Comparison of ENCODE assay signal across 13 cellular contexts in the genomic region with DNA sequence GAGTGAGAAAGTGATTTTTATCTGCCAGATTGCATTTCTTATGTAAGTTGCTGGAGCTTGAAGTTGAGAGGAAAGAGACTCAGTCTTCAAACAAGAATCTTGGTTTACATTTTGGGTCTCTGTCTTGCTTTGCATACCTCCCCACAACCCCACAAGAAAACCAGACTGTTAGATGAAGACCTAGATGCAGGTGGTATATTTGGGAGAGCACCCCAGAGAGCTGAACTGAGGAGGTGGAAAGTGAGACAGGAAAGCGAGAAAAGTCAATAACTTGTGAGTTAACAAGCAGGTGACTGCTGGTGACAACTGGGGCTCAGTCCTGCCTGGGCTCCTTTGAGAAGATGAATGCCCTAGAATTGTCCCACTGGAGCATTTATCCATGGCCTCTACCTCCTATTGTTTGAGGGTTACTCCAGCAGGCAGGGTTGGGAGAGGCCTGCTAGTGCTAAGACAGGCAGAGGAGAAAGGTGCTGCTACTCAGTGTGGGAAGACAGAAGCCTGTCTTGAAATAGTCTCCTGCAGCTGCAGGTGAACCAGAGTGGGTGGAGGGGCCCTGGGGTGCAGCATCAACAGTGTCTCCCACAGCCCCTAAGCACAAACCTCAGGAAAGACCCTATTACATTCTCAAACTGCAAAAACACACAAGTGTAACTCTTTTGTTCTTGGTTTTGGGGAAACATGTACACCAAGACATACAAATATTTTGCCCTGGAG. TPM values are rescaled to one million over a fixed set of nuclear protein-coding genes. Genes with fewer than 3 reads are reported as not detected.
DNase-seq lines count a peak whose midpoint lies in the region; ATAC-seq and TF ChIP-seq lines count a peak whose summit lies in the region.
"Had no signal": no experiment of that assay in that cellular context is flagged by ENCODE, and none has a peak within 500 bp of the region (broad histone marks: within the 10 kb centered on the region; RNA-seq: fewer than 3 reads in every experiment).

No MANE protein-coding gene starts in this region.

- H3K4ac ChIP-seq in trophoblast cell (ENCODE audit: low read depth, low read length), result no peak overlapping the region

- H2BK120ac ChIP-seq in trophoblast cell (ENCODE audit: insufficient read depth, low read length, poor library complexity), result no peak overlapping the region

- no CpG with 5 or more reads among the region's 1 CpG for WGBS in trophoblast cell (ENCODE audit: extremely low coverage, insufficient coverage, insufficient read length)
- 71 to 89% methylated on average over 1 of the region's 1 CpG for WGBS in body of pancreas, 2 donors

- no peak overlapping the region for H3K9ac ChIP-seq in trophoblast cell (ENCODE audit: low read length)
- H3K9ac ChIP-seq: neural progenitor cell had no signal

- H3K23ac ChIP-seq in trophoblast cell (ENCODE audit: low read length), result peak overlapping the region; percentile 9

- no peaks in the 10 kb centered on the region for H3K4me1 Mint-ChIP-seq in Calu3 (ENCODE audit: low read depth, unreplicated experiment)
- H3K4me1 Mint-ChIP-seq: neural progenitor cell had no signal

- H3K9me3 Mint-ChIP-seq in Calu3 (ENCODE audit: low read depth, unreplicated experiment), result peaks cover 6% of the 10 kb centered on the region

- H4K12ac ChIP-seq in trophoblast cell (ENCODE audit: low read depth, low read length), result no peak overlapping the region

- BruUV-seq in Calu3 (replicated peaks; lab: Mats Ljungman, UMichigan), result no TSS peak

- H3K9me3 ChIP-seq in trophoblast cell (ENCODE audit: insufficient read depth, low read depth, low read length), result peaks cover 12% of the 10 kb centered on the region
- H3K9me3 ChIP-seq in body of pancreas, result peaks cover 0 to 15% (median 0%) of the 10 kb centered on the region in 3 donors

- H3K4me3 ChIP-seq in trophoblast cell (ENCODE audit: low read depth, low read length) (no peak overlapping the region), body of pancreas (no peak overlapping the region)
- H3K4me3 ChIP-seq: neural progenitor cell had no signal

- no peak overlapping the region for H3K4me3 Mint-ChIP-seq in Calu3 (ENCODE audit: low read depth, unreplicated experiment)
- H3K4me3 Mint-ChIP-seq: CD8-positive, alpha-beta T cell; HFFc6; neural progenitor cell had no signal

- H4K8ac ChIP-seq in trophoblast cell (ENCODE audit: low read depth, low read length), result no peak overlapping the region

- H3K27ac ChIP-seq in trophoblast cell (ENCODE audit: low read depth, low read length) (no peak overlapping the region), body of pancreas (no peak overlapping the region)
- H3K27ac ChIP-seq: neural progenitor cell, RWPE1 had no signal

- no peaks in the 10 kb centered on the region for H3K4me1 ChIP-seq in trophoblast cell (ENCODE audit: control insufficient read depth in 1 of 2, insufficient read depth in 2 of 2, low read length in 2 of 2)
- H3K4me1 ChIP-seq in body of pancreas, result no peaks in the 10 kb centered on the region
- H3K4me1 ChIP-seq: neural progenitor cell had no signal

- TF ChIP-seq CTCF in Calu3 (IDR thresholded peaks at IDR 0.05; ENCODE audit: unreplicated experiment) (no peak), body of pancreas (IDR thresholded peaks at IDR 0.05) (no peak)

- intact Hi-C loops in Calu3 (cut with micrococcal nuclease; ENCODE audit: unreplicated experiment) (no loop called here), body of pancreas (cut with DNase I) (no loop called here)

- H3K14ac ChIP-seq in trophoblast cell (ENCODE audit: low read length), result no peak overlapping the region

- no peak for TF ChIP-seq POLR2A in body of pancreas (IDR thresholded peaks at IDR 0.05)

- H3K27ac Mint-ChIP-seq in Calu3 (ENCODE audit: unreplicated experiment), result no peak overlapping the region
- H3K27ac Mint-ChIP-seq: CD8-positive, alpha-beta T cell; HFFc6; neural progenitor cell had no signal

- H3K27me3 Mint-ChIP-seq in Calu3 (ENCODE audit: unreplicated experiment), result peaks cover 73% of the 10 kb centered on the region

- H2AFZ ChIP-seq in trophoblast cell (ENCODE audit: insufficient read depth, low read length, poor library complexity), result no peak overlapping the region
- H2AFZ ChIP-seq: neural progenitor cell had no signal

- no peaks in the 10 kb centered on the region for H3K79me1 ChIP-seq in trophoblast cell (ENCODE audit: low read length)

- no peaks in the 10 kb centered on the region for H3K79me2 ChIP-seq in trophoblast cell (ENCODE audit: control insufficient read depth, insufficient read depth, low read length, poor library complexity)

- no peak overlapping the region for H3K18ac ChIP-seq in trophoblast cell (ENCODE audit: low read length)

- no peak overlapping the region for H2BK12ac ChIP-seq in trophoblast cell (ENCODE audit: low read length)

- H3K27me3 ChIP-seq in trophoblast cell (ENCODE audit: insufficient read depth, low read length) (no peaks in the 10 kb centered on the region), body of pancreas (no peaks in the 10 kb centered on the region)
- H3K27me3 ChIP-seq: neural progenitor cell had no signal

- no peaks in the 10 kb centered on the region for H3K36me3 Mint-ChIP-seq in Calu3 (ENCODE audit: insufficient read depth, unreplicated experiment)
- H3K36me3 Mint-ChIP-seq: neural progenitor cell had no signal

- no peak overlapping the region for H4K91ac ChIP-seq in trophoblast cell (ENCODE audit: low read depth, low read length)

- H3K36me3 ChIP-seq in trophoblast cell (ENCODE audit: control insufficient read depth in 1 of 2, insufficient read depth in 2 of 2, low read length in 2 of 2) (no peaks in the 10 kb centered on the region), body of pancreas (replicated peaks in 1 of 2; ENCODE audit: insufficient read depth in 1 of 2, low read depth in 2 of 2) (no peaks in the 10 kb centered on the region)
- H3K36me3 ChIP-seq: neural progenitor cell had no signal

- H2BK5ac ChIP-seq in trophoblast cell (ENCODE audit: low read depth, low read length, poor library complexity), result no peak overlapping the region

- H2AK5ac ChIP-seq in trophoblast cell (ENCODE audit: low read length), result no peak overlapping the region

- ATAC-seq in GM19025 (IDR thresholded peaks at IDR 0.05; ENCODE audit: low read depth, unreplicated experiment) (peak; percentile 90), GM21717 (IDR thresholded peaks at IDR 0.05; ENCODE audit: unreplicated experiment) (peak; percentile 96), HG03097 (IDR thresholded peaks at IDR 0.05; ENCODE audit: low FRiP score, unreplicated experiment) (peak; percentile 62), body of pancreas (no peak)
- ATAC-seq: CD8-positive, alpha-beta T cell had no signal

- CTCF ChIA-PET in Calu3 (lab: Charles Lee), result interaction anchor here (0.6 kb wide), 1 partner anchor 57 kb away, joined by 4 read pairs; no protein-coding TSS in a partner anchor

- no peak overlapping the region for H3K4me2 ChIP-seq in trophoblast cell (ENCODE audit: low read length)
- H3K4me2 ChIP-seq: neural progenitor cell had no signal

- DNase-seq in trophoblast cell (no peak), NCI-H1694 (lab: John Stamatoyannopoulos, UW) (no peak), Calu3 (no peak), body of pancreas (no peak)
- DNase-seq: CD8-positive, alpha-beta T cell; effector memory CD4-positive, alpha-beta T cell; HFFc6; Karpas-422 had no signal

RNA-seq across cellular contexts. Expression of gene CCK, which starts 10.6 kb away (rescaled TPM):
- polyA plus RNA-seq in trophoblast cell (2013), result 0.07 TPM in 1 of 2 replicates, not detected in the other
- total RNA-seq in Calu3 (2022), result not detected in 2 replicates
- not detected for total RNA-seq in body of pancreas
- total RNA-seq: CD8-positive, alpha-beta T cell; HFFc6 had no signal
